8 cellular contexts compared by ENCODE assay signal in genomic region chr21:36917487-36918158, GRCh38. TPM values are rescaled to one million over a fixed set of nuclear protein-coding genes. Genes with fewer than 3 reads are reported as not detected.
DNase-seq lines count a peak whose midpoint lies in the region; ATAC-seq, FAIRE-seq and TF ChIP-seq lines count a peak whose summit lies in the region.

No MANE protein-coding gene starts in this region.

- ATAC-seq in lower lobe of right lung (peak in 1 of 2 donors; percentile 46), HG03095 (IDR thresholded peaks at IDR 0.05; ENCODE audit: unreplicated experiment) (no peak)

- peak overlapping the region in 6 of 11 experiments; percentile 38 to 58 (median 48); a peak in 10 of 22 replicates for H3K4me2 ChIP-seq in BLaER1 treated with 17β-estradiol and CSF1 and Interleukin-3, amounts not matched to agents 10 nM and 100 nM

- H3K4me3 ChIP-seq in BLaER1 treated with 17β-estradiol and CSF1 and Interleukin-3, amounts not matched to agents 10 nM and 100 nM = no peak overlapping the region
- H3K4me3 ChIP-seq in LNCaP clone FGC (ENCODE audit: low read depth, low read length) (no peak overlapping the region), choroid plexus epithelial cell (ENCODE audit: low read depth, low read length) (no peak overlapping the region), lower lobe of right lung (no peak overlapping the region)

- FAIRE-seq in GM12892 (lab: Jason Lieb, UNC) = no peak

- DNase-seq in LNCaP clone FGC (ENCODE audit: low read depth) = peak; percentile 89
- DNase-seq in choroid plexus epithelial cell (ENCODE audit: low read depth) = peak; percentile 79
- no peak for DNase-seq in lower lobe of right lung
- DNase-seq in activated CD8-positive, alpha-beta memory T cell treated with anti-CD3 and anti-CD28 coated beads for 24 hours = no peak
- no peak for DNase-seq in GM20000 (ENCODE audit: low spot score)
- DNase-seq in GM12892 (ENCODE audit: insufficient read length) = no peak

- TF ChIP-seq POLR2A in GM12892 (IDR thresholded peaks at IDR 0.05; ENCODE audit: low read depth, low read length) = no peak

- peaks cover 8 to 17% (median 13%) of the 10 kb centered on the region in 10 experiments; a peak in 19 of 20 replicates for H3K4me1 ChIP-seq in BLaER1 treated with 17β-estradiol and CSF1 and Interleukin-3, amounts not matched to agents 10 nM and 100 nM
- H3K4me1 ChIP-seq in lower lobe of right lung = peaks cover 11% of the 10 kb centered on the region

- intact Hi-C loops in lower lobe of right lung (cut with DNase I) = no loop called here

- peak; percentile 81 for TF ChIP-seq CTCF in LNCaP clone FGC (IDR thresholded peaks at IDR 0.05; ENCODE audit: control insufficient read depth, extremely low read depth, insufficient read depth)
- peak; percentile 96 for TF ChIP-seq CTCF in choroid plexus epithelial cell (conservative IDR thresholded peaks at IDR 0.05; ENCODE audit: low read depth, low read length)
- peak; percentile 45 for TF ChIP-seq CTCF in lower lobe of right lung (IDR thresholded peaks at IDR 0.05)
- no peak for TF ChIP-seq CTCF in GM20000 (IDR thresholded peaks at IDR 0.05; ENCODE audit: extremely low read depth, missing control alignments)

- H4K20me1 ChIP-seq in BLaER1 treated with 17β-estradiol and CSF1 and Interleukin-3, amounts not matched to agents 10 nM and 100 nM = peaks cover 0 to 8% (median 0%) of the 10 kb centered on the region in 11 experiments; a peak in 1 of 22 replicates

- H3K27me3 ChIP-seq in BLaER1 treated with 17β-estradiol and CSF1 and Interleukin-3, amounts not matched to agents 10 nM and 100 nM = no peaks in the 10 kb centered on the region
- H3K27me3 ChIP-seq in lower lobe of right lung (ENCODE audit: low read depth) = no peaks in the 10 kb centered on the region

- H3K9me3 ChIP-seq in BLaER1 treated with 17β-estradiol and CSF1 and Interleukin-3, amounts not matched to agents 10 nM and 100 nM (replicated peaks in 1 of 11) = peaks cover 0 to 7% (median 0%) of the 10 kb centered on the region in 11 experiments; a peak in 2 of 22 replicates
- no peaks in the 10 kb centered on the region for H3K9me3 ChIP-seq in lower lobe of right lung

- H3K9ac ChIP-seq in BLaER1 treated with 17β-estradiol and CSF1 and Interleukin-3, amounts not matched to agents 10 nM and 100 nM = no peak overlapping the region

- H3K27ac ChIP-seq in BLaER1 treated with 17β-estradiol and CSF1 and Interleukin-3, amounts not matched to agents 10 nM and 100 nM = no peak overlapping the region
- no peak overlapping the region for H3K27ac ChIP-seq in lower lobe of right lung

- peaks cover 0 to 40% (median 1%) of the 10 kb centered on the region in 11 experiments; a peak in 9 of 22 replicates for H3K36me3 ChIP-seq in BLaER1 treated with 17β-estradiol and CSF1 and Interleukin-3, amounts not matched to agents 10 nM and 100 nM
- no peaks in the 10 kb centered on the region for H3K36me3 ChIP-seq in lower lobe of right lung

RNA-seq across cellular contexts. Expression of gene HLCS, which starts 48.8 kb away (rescaled TPM):
- 17.1 TPM for total RNA-seq in lower lobe of right lung
- 7.0 TPM for polyA plus RNA-seq in GM12892 (2012; ENCODE audit: missing spikeins)

Comparison
In these comparisons a context has a peak if more than half of its experiments do, and no peak if none do; other contexts are left out.
1. DNase-seq: peak in LNCaP clone FGC (single experiment) and choroid plexus epithelial cell (single experiment); none in lower lobe of right lung (single experiment), activated CD8-positive, alpha-beta memory T cell treated with anti-CD3 and anti-CD28 coated beads for 24 hours (single experiment), GM20000 (single experiment) and GM12892 (single experiment).